In the genomic region with DNA sequence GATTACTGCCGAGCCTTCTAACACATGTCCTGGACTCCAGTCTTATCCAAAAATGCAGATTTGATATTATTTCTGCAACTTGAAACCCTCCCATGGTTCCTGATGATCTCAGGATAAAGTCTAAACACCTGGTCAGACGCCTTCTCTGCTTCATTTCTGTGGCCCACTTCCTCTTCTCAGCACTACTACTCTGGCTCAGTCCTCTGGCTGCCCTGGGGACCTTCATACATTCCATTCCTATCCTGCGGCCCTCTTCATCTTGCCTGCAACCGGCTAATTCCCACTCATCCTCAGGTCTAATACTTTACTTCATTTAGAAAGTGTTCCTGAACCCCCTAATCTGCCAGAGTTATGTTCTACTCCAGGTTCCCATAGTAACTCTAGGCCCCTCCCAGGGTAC, we compare ENCODE assay signal across 21 cellular contexts. TPM values are rescaled to one million over a fixed set of nuclear protein-coding genes. Genes with fewer than 3 reads are reported as not detected.
DNase-seq lines count a peak whose midpoint lies in the region; ATAC-seq, FAIRE-seq and TF ChIP-seq lines count a peak whose summit lies in the region.
"Had no signal": no experiment of that assay in that cellular context is flagged by ENCODE, and none has a peak within 500 bp of the region (broad histone marks: within the 10 kb centered on the region; RNA-seq: fewer than 3 reads in every experiment).

No MANE protein-coding gene starts in this region.

- no peaks in the 10 kb centered on the region for H3K27me3 ChIP-seq in K562 (ENCODE audit: control insufficient read depth in 2 of 2, insufficient read depth in 2 of 2, low read length in 2 of 2)

- H3K27me3 Mint-ChIP-seq in natural killer cell (ENCODE audit: low read depth in 2 of 2) = no peaks in the 10 kb centered on the region
- H3K27me3 Mint-ChIP-seq in natural killer cell treated with Interleukin-12 subunit alpha and Interleukin-12 subunit beta and Interleukin-15 and Interleukin-18, amount 100 ng/mL, for 72 hours = no peaks in the 10 kb centered on the region
- H3K27me3 Mint-ChIP-seq: B cell, T-cell had no signal

- intact Hi-C loops in natural killer cell (cut with micrococcal nuclease) = no loop called here
- intact Hi-C loops in K562 (cut with micrococcal nuclease) = no loop called here

- no TSS peak for BruUV-seq in K562 (replicated peaks; lab: Mats Ljungman, UMichigan)

- no peaks in the 10 kb centered on the region for H3K9me3 ChIP-seq in KOPT-K1 (ENCODE audit: insufficient read depth, low read length, poor library complexity, severe bottlenecking)
- no peaks in the 10 kb centered on the region for H3K9me3 ChIP-seq in K562 (replicated peaks; ENCODE audit: control insufficient read depth, insufficient read depth, low read depth, low read length)

- no peak for TF ChIP-seq CTCF in natural killer cell (IDR thresholded peaks at IDR 0.05)
- TF ChIP-seq CTCF in K562 (IDR thresholded peaks at IDR 0.05 in 2 of 3, conservative IDR thresholded peaks at IDR 0.05 in 1 of 3; ENCODE audit: insufficient read depth in 2 of 3, low read depth in 1 of 3, low read length in 3 of 3) = no peak
- TF ChIP-seq CTCF in GM10248 (IDR thresholded peaks at IDR 0.05; ENCODE audit: control extremely low read depth, extremely low read depth, low read depth, missing control alignments) = no peak

- POLR2A ChIA-PET in K562 (lab: Yijun Ruan, JAX) = no interaction called here
- POLR2A ChIA-PET in GM10248 (lab: Yijun Ruan, JAX) = no interaction called here

- no peaks in the 10 kb centered on the region for H3K36me3 Mint-ChIP-seq in natural killer cell
- no peaks in the 10 kb centered on the region for H3K36me3 Mint-ChIP-seq in natural killer cell treated with Interleukin-12 subunit alpha and Interleukin-12 subunit beta and Interleukin-15 and Interleukin-18, amount 100 ng/mL, for 72 hours

- no peak for TF ChIP-seq EP300 in K562 (IDR thresholded peaks at IDR 0.05; ENCODE audit: low read length)

- H3K4me2 ChIP-seq in K562 (ENCODE audit: insufficient read depth, low read length) = peak overlapping the region; percentile 8; the same call in 1 of the 2 replicates

- H2AFZ ChIP-seq in K562 (ENCODE audit: low read depth, low read length) = no peak overlapping the region

- no peaks in the 10 kb centered on the region for H3K9me3 Mint-ChIP-seq in natural killer cell
- no peaks in the 10 kb centered on the region for H3K9me3 Mint-ChIP-seq in natural killer cell treated with Interleukin-12 subunit alpha and Interleukin-12 subunit beta and Interleukin-15 and Interleukin-18, amount 100 ng/mL, for 72 hours
- H3K9me3 Mint-ChIP-seq: T-cell had no signal

- no peak for FAIRE-seq in K562 (lab: Jason Lieb, UNC)
- FAIRE-seq: A204.1, GM18507 had no signal

- no peak for DNase-seq in natural killer cell
- DNase-seq in natural killer cell treated with Interleukin-12 subunit alpha and Interleukin-12 subunit beta and Interleukin-15 and Interleukin-18, amount 100 ng/mL, for 72 hours (ENCODE audit: low spot score) = no peak
- DNase-seq in K562 (ENCODE audit: extremely low read depth in 1 of 4, low spot score in 3 of 4) = peak in 1 of 4 experiments; percentile 39
- no peak for DNase-seq in SK-N-DZ (ENCODE audit: low spot score)
- no peak for DNase-seq in GM10248 (ENCODE audit: extremely low spot score)
- DNase-seq in middle frontal gyrus (ENCODE audit: extremely low spot score, low spot score) = no peak
- DNase-seq: COR-L47, DMS79, KBM-7, NCI-H1105, NCI-H146, NCI-H2029, NCI-H2227 treated with DMSO at 0.1 percent for 48 hours, NCI-H510A, SIG-M5, T-cell had no signal

- no peak overlapping the region for H3K4me3 ChIP-seq in K562

- TF ChIP-seq POLR2A in K562 (conservative IDR thresholded peaks at IDR 0.05) = no peak

- WGBS in K562 (ENCODE audit: insufficient coverage, low coverage, missing lambda C conversion rate) = 58% methylated on average over 4 of the region's 4 CpGs

- CTCF ChIA-PET in K562 (lab: Yijun Ruan, JAX; ENCODE audit: low intra/inter-chr PET ratio) (no interaction called here), GM10248 (lab: Yijun Ruan, JAX) (no interaction called here)

- peaks cover 5% of the 10 kb centered on the region for H3K9me1 ChIP-seq in K562 (ENCODE audit: control insufficient read depth, insufficient read depth, low read length)

- no peak overlapping the region for H3K9ac ChIP-seq in K562 (ENCODE audit: insufficient read depth in 1 of 2, low read depth in 2 of 2, low read length in 2 of 2)

- in situ Hi-C loops in K562 (cut with MboI) = no loop called here

- peaks cover 8 to 49% of the 10 kb centered on the region in 2 experiments; a peak in 4 of 5 replicates for H3K4me1 ChIP-seq in K562 (replicated peaks in 1 of 2; ENCODE audit: control insufficient read depth in 2 of 2, insufficient read depth in 2 of 2, low read length in 2 of 2)

- H3K27ac Mint-ChIP-seq in natural killer cell = peak overlapping the region; percentile 15 to 43
- H3K27ac Mint-ChIP-seq in natural killer cell treated with Interleukin-12 subunit alpha and Interleukin-12 subunit beta and Interleukin-15 and Interleukin-18, amount 100 ng/mL, for 72 hours = peak overlapping the region in 1 of 2 donors; percentile 2
- H3K27ac Mint-ChIP-seq: B cell, T-cell had no signal

- H3K36me3 ChIP-seq in KOPT-K1 (ENCODE audit: insufficient read depth, low read length) (peaks cover 12% of the 10 kb centered on the region; the same call in 1 of the 2 replicates), K562 (ENCODE audit: control insufficient read depth, insufficient read depth, low read length) (peaks cover 88% of the 10 kb centered on the region)

- H3K4me1 Mint-ChIP-seq in natural killer cell = peaks cover 74 to 80% of the 10 kb centered on the region in 2 donors
- peaks cover 49 to 58% of the 10 kb centered on the region in 2 donors for H3K4me1 Mint-ChIP-seq in natural killer cell treated with Interleukin-12 subunit alpha and Interleukin-12 subunit beta and Interleukin-15 and Interleukin-18, amount 100 ng/mL, for 72 hours (ENCODE audit: low read depth in 2 of 2)

- no peak for ATAC-seq in natural killer cell
- no peak for ATAC-seq in natural killer cell treated with Interleukin-12 subunit alpha and Interleukin-12 subunit beta and Interleukin-15 and Interleukin-18, amount 100 ng/mL, for 72 hours
- ATAC-seq in K562 = peak; percentile 15; the same call in 2 of the 3 replicates
- ATAC-seq: Panc1, T-cell had no signal

- TF ChIP-seq RAD21 in K562 (CRISPR knock-in tag; conservative IDR thresholded peaks at IDR 0.05 in 1 of 2, IDR thresholded peaks at IDR 0.05 in 1 of 2) = no peak

- peaks cover 32% of the 10 kb centered on the region for H4K20me1 ChIP-seq in K562 (replicated peaks; ENCODE audit: control insufficient read depth, insufficient read depth, low read length)

- no peak overlapping the region for H3K4me3 Mint-ChIP-seq in natural killer cell
- H3K4me3 Mint-ChIP-seq in natural killer cell treated with Interleukin-12 subunit alpha and Interleukin-12 subunit beta and Interleukin-15 and Interleukin-18, amount 100 ng/mL, for 72 hours = no peak overlapping the region
- H3K4me3 Mint-ChIP-seq: B cell, T-cell had no signal

- H3K79me2 ChIP-seq in K562 (ENCODE audit: control insufficient read depth, insufficient read depth, low read length) = peaks cover 98% of the 10 kb centered on the region

- H3K27ac ChIP-seq in KOPT-K1 (ENCODE audit: low read depth, low read length, poor library complexity, severe bottlenecking) = peak overlapping the region; percentile 73
- H3K27ac ChIP-seq in K562 (ENCODE audit: extremely low read depth, low read depth, low read length) = no peak overlapping the region

TF ChIP-seq in K562, 482 proteins besides CTCF, POLR2A, EP300 and RAD21 (continues in another document):
- TF ChIP-seq FOSL1 (tag; conservative IDR thresholded peaks at IDR 0.05) (no peak), HMGXB4 (CRISPR knock-in tag; IDR thresholded peaks at IDR 0.05) (no peak), PYGO2 (tag; IDR thresholded peaks at IDR 0.05) (no peak), ARID1B (IDR thresholded peaks at IDR 0.05) (0 out of 2 replicates have a peak, but pooled peaks have one; percentile 23)

RNA-seq across cellular contexts. Expression of gene MAN1A1, which starts 19.0 kb away (rescaled TPM):
- total RNA-seq in natural killer cell (10 to 100 TPM; 45.6 to 54.6 (median 53.6) TPM), K562 (2014; rRNA removed) (74.9 and 77.6 TPM in 2 replicates), K562 (2014; rRNA removed; fragmentation: Illumina TruSeq; extraction: Trizol) (68.7 and 75.4 TPM in 2 replicates), K562 (2015; rRNA removed; fragmentation: Illumina TruSeq; extraction: Trizol) (51.1 and 55.2 TPM in 2 replicates), K562 (2021) (75.0 and 78.4 TPM in 2 replicates)
- 10 to 100 TPM; 27.5 to 34.2 TPM for total RNA-seq in natural killer cell treated with Interleukin-12 subunit alpha and Interleukin-12 subunit beta and Interleukin-15 and Interleukin-18, amount 100 ng/mL, for 72 hours
- total RNA-seq in K562 (2011; cell fraction: chromatin; rRNA removed; ENCODE audit: low replicate concordance) = 34.5 and 78.1 TPM in 2 replicates
- total RNA-seq in K562 (2011; cell fraction: nucleolus; rRNA removed) = 44.4 and 48.3 TPM in 2 replicates
- 69.6 and 93.7 TPM in 2 replicates for total RNA-seq in K562 (2011; cell fraction: nucleoplasm; rRNA removed)
- polyA plus RNA-seq in K562 (2011; rRNA removed) (33.3 and 59.7 TPM in 2 replicates), K562 (2014; fragmentation: Illumina TruSeq; extraction: Trizol) (50.5 and 62.6 TPM in 2 replicates), K562 (2014; fragmentation: Nextera tagmentation; extraction: Ambion mirVana) (10 to 100 TPM; 24.5 to 27.7 TPM), K562 (2014; rRNA removed) (47.5 and 48.7 TPM in 2 replicates)
- 15.3 and 17.2 TPM in 2 replicates for polyA plus RNA-seq in K562 (2011; cell fraction: cytosol; rRNA removed)
- polyA plus RNA-seq in K562 (2011; cell fraction: nucleus; rRNA removed) = 12.3 and 13.9 TPM in 2 replicates
- polyA plus RNA-seq in K562 (2012) = 44.4 and 59.0 TPM in 2 replicates
- polyA minus RNA-seq in K562 (2011; rRNA and poly(A)+ RNA removed) = 39.6 and 50.2 TPM in 2 replicates
- polyA minus RNA-seq in K562 (2011; cell fraction: cytosol; rRNA and poly(A)+ RNA removed) = 22.8 and 28.5 TPM in 2 replicates
- 26.5 and 34.9 TPM in 2 replicates for polyA minus RNA-seq in K562 (2011; cell fraction: nucleus; rRNA and poly(A)+ RNA removed)
- 23.8 and 24.9 TPM in 2 replicates for polyA plus RNA-seq in SK-N-DZ (2014; cell fraction: cytosol; rRNA removed)
- 12.8 and 12.9 TPM in 2 replicates for polyA plus RNA-seq in SK-N-DZ (2014; cell fraction: nucleus; rRNA removed)
